Comparison of ENCODE assay signal across 1 cellular context in the genomic region with DNA sequence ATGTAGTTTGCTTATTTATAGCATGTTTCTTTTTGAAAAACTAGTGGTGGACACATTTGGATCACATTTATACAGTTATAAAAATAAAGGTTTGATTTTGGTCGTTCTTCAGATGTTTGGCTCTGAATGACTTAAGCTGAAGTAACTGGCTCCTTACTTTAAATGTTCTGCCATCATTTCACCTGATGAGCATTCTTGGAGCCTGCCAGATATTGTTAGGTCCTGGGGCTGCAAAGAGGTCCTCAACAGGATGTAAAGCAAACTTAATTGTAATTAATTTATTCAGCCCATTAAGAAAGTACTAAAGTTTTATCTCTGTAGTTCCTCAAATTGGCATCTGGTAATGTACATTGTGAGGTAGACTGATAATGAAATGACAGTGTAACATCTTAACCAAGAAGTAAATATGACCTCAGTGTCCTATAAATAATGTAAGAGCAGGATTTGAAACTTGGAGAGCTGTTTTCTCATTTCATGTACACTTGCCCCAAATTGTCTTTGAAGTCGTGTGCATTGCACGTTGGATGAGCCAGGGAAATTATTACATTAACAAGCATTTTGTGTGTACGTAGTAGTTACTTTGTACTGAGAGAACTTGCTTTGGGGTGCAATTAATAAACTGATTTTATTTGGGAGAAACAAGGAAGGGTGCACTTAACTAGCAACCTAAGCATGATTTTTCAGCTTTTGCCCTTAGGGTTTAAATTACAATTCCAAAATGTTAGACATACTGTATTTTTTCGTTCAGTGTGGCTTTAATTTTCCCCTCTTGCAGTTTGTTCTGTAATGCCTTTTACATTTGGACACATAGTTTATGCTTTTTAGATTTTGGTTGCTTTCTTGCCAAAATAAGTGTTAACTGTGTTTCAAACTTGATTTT.
TF ChIP-seq lines count a peak whose summit lies in the region.

No MANE protein-coding gene starts in this region.

TF ChIP-seq in K562, 482 proteins besides CTCF, POLR2A, EP300 and RAD21:
- TF ChIP-seq RBFOX2 (IDR thresholded peaks at IDR 0.05; ENCODE audit: low read depth, low read length), result 0 out of 2 replicates have a peak, but pooled peaks have one; percentile 4
- no peak for TF ChIP-seq TOE1 (IDR thresholded peaks at IDR 0.05; ENCODE audit: borderline replicate concordance)
- no peak for TF ChIP-seq TOE1 (CRISPR knock-in tag; IDR thresholded peaks at IDR 0.05; ENCODE audit: borderline replicate concordance, low read depth)
- 0 out of 2 replicates have a peak, but pooled peaks have one; percentile 12 for TF ChIP-seq POLR2G (IDR thresholded peaks at IDR 0.05; ENCODE audit: low read depth, low read length)
